In genomic region chr22:23288301-23289129, GRCh38 we compare ENCODE assay signal across 20 cellular contexts.
A peak's percentile ranks its signal among the peaks of the same experiment; 100 is the strongest.
DNase-seq lines count a peak whose midpoint lies in the region; ATAC-seq and TF ChIP-seq lines count a peak whose summit lies in the region.
"Had no signal": no experiment of that assay in that cellular context is flagged by ENCODE, and none has a peak within 500 bp of the region (broad histone marks: within the 10 kb centered on the region; RNA-seq: fewer than 3 reads in every experiment).

No MANE protein-coding gene starts in this region.

- TF ChIP-seq CTCF in RWPE2 (IDR thresholded peaks at IDR 0.05; ENCODE audit: poor library complexity, severe bottlenecking) (no peak), dorsolateral prefrontal cortex (IDR thresholded peaks at IDR 0.05 in 54 of 56, conservative IDR thresholded peaks at IDR 0.05 in 2 of 56; ENCODE audit: low read depth in 1 of 56, partially characterized antibody in 56 of 56) (no peak), nephron progenitor cell (IDR thresholded peaks at IDR 0.05) (no peak), tibial nerve (IDR thresholded peaks at IDR 0.05) (no peak)

- H3K36me3 ChIP-seq in RWPE2 (ENCODE audit: low read depth) (peaks cover 90% of the 10 kb centered on the region), tibial nerve (peaks cover 0 to 96% (median 2%) of the 10 kb centered on the region in 3 donors)
- H3K36me3 ChIP-seq in effector memory CD4-positive, alpha-beta T cell (ENCODE audit: control insufficient read depth, insufficient read depth, low read length), result peaks cover 90% of the 10 kb centered on the region

- H3K27me3 ChIP-seq in RWPE2 (ENCODE audit: insufficient read depth, poor library complexity, severe bottlenecking) (no peaks in the 10 kb centered on the region), dorsolateral prefrontal cortex (no peaks in the 10 kb centered on the region), tibial nerve (no peaks in the 10 kb centered on the region)
- H3K27me3 ChIP-seq in effector memory CD4-positive, alpha-beta T cell (replicated peaks; ENCODE audit: control insufficient read depth, insufficient read depth, low read length, poor library complexity, severe bottlenecking), result no peaks in the 10 kb centered on the region
- H3K27me3 ChIP-seq: MG63 had no signal

- peaks cover 30% of the 10 kb centered on the region for H3K4me1 Mint-ChIP-seq in nephron progenitor cell
- H3K4me1 Mint-ChIP-seq: CD4-positive, alpha-beta memory T cell had no signal

- no peak for ATAC-seq in RWPE2 (ENCODE audit: low read depth)
- no peak for ATAC-seq in GM21515 (IDR thresholded peaks at IDR 0.05; ENCODE audit: unreplicated experiment)

- no peaks in the 10 kb centered on the region for H3K9me3 Mint-ChIP-seq in nephron progenitor cell
- H3K9me3 Mint-ChIP-seq: CD4-positive, alpha-beta memory T cell had no signal

- H3K27ac ChIP-seq in RWPE2 (ENCODE audit: poor library complexity, severe bottlenecking) (no peak overlapping the region), dorsolateral prefrontal cortex (peak overlapping the region in 33 of 59 donors; percentile 3 to 91 (median 53)), tibial nerve (peak overlapping the region; percentile 29 to 91 (median 60))
- no peak overlapping the region for H3K27ac ChIP-seq in effector memory CD4-positive, alpha-beta T cell (ENCODE audit: insufficient read depth, low read length, poor library complexity, severe bottlenecking)
- H3K27ac ChIP-seq: GM23248 had no signal

- H3K4me3 Mint-ChIP-seq in nephron progenitor cell, result no peak overlapping the region
- H3K4me3 Mint-ChIP-seq: CD4-positive, alpha-beta memory T cell had no signal

- TF ChIP-seq POLR2A in tibial nerve (IDR thresholded peaks at IDR 0.05), result no peak

- H3K9me3 ChIP-seq in RWPE2 (ENCODE audit: severe bottlenecking) (peaks cover 3% of the 10 kb centered on the region), tibial nerve (no peaks in the 10 kb centered on the region)
- no peaks in the 10 kb centered on the region for H3K9me3 ChIP-seq in effector memory CD4-positive, alpha-beta T cell (ENCODE audit: control insufficient read depth, low read length)
- H3K9me3 ChIP-seq: MG63, SK-N-SH had no signal

- 95% methylated on average over 16 to 17 of the region's 17 CpGs for WGBS in tibial nerve, 2 donors

- H3K36me3 Mint-ChIP-seq in nephron progenitor cell (ENCODE audit: low read depth), result peaks cover 38% of the 10 kb centered on the region

- H3K4me3 ChIP-seq in RWPE2 (ENCODE audit: severe bottlenecking) (no peak overlapping the region), dorsolateral prefrontal cortex (no peak overlapping the region), tibial nerve (no peak overlapping the region)
- H3K4me3 ChIP-seq in effector memory CD4-positive, alpha-beta T cell (ENCODE audit: insufficient read depth, low read depth, low read length, poor library complexity, severe bottlenecking), result no peak overlapping the region
- H3K4me3 ChIP-seq: GM23248, MG63 had no signal

- intact Hi-C loops in dorsolateral prefrontal cortex (cut with DNase I), result no loop called here

- H3K27me3 Mint-ChIP-seq in nephron progenitor cell (ENCODE audit: low read depth, poor library complexity), result no peaks in the 10 kb centered on the region
- H3K27me3 Mint-ChIP-seq: CD4-positive, alpha-beta memory T cell had no signal

- no peak for TF ChIP-seq EP300 in tibial nerve (IDR thresholded peaks at IDR 0.05)

- peak overlapping the region; percentile 48 for H3K27ac Mint-ChIP-seq in nephron progenitor cell

- no peaks in the 10 kb centered on the region for H3K4me1 ChIP-seq in RWPE2 (ENCODE audit: insufficient read depth, poor library complexity, severe bottlenecking)
- H3K4me1 ChIP-seq in tibial nerve, result peaks cover 0 to 73% (median 29%) of the 10 kb centered on the region in 4 donors
- no peaks in the 10 kb centered on the region for H3K4me1 ChIP-seq in effector memory CD4-positive, alpha-beta T cell (ENCODE audit: control insufficient read depth, insufficient read depth, low read length, poor library complexity, severe bottlenecking)

- DNase-seq in RWPE2 (ENCODE audit: low spot score) (peak; percentile 50), dorsolateral prefrontal cortex (no peak), nephron progenitor cell (no peak), tibial nerve (ENCODE audit: low spot score in 2 of 2) (no peak), SKM-1 (lab: John Stamatoyannopoulos, UW; ENCODE audit: unreplicated experiment) (no peak)
- DNase-seq in effector memory CD4-positive, alpha-beta T cell, result no peak
- DNase-seq: C1 segment of cervical spinal cord; CD4-positive, alpha-beta memory T cell; COR-L47; GM23248; H7; KG1; MG63; NCI-H1105 treated with DMSO at 0.1 percent for 48 hours; NCI-H2029; NCI-H446; NCI-H526; RPMI8226; SK-N-SH had no signal

Comparison
In these comparisons a context has a peak if more than half of its experiments do, and no peak if none do; other contexts are left out.
1. H3K27ac ChIP-seq: peak in dorsolateral prefrontal cortex (33 of 59) and tibial nerve (4 of 4); none in RWPE2 (single experiment) and effector memory CD4-positive, alpha-beta T cell (single experiment).